In the genomic region with DNA sequence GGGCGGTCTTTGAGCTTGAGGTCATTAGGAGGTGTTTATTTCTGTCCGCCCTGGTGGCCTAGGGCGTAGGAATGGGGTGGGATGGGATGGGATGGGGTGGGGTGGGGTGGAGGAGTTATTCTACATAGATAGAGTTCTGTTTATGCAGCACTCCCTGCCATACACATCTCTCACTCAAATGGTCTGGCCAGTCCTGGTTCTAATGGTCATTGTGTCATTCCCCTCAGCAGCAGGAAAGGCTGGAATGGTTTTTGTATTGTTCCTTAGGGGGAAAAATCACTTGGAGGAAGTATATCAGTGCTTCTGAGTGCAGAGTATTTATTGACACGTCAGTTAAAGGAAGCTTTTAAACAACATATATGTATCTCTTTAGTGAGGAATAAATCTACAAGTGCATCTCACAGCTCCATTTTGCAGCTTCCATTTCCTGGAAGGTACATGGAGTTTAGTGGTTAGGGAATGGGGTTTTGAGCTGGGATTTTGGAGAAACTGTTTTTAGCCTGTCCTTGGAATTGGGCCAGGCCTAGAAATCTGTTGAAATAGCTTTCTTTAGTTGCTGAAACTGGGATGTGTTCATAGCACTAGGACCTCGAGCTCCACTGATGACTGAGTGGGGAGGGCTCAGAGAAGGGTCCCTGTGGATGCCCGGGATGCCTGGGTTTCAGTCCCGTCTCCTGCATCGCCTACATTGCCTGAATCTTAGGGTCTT, we compare ENCODE assay signal across 1 cellular context.
TF ChIP-seq lines count a peak whose summit lies in the region.

No MANE protein-coding gene starts in this region.

TF ChIP-seq in IMR-90, 13 proteins besides CTCF, POLR2A, EP300 and RAD21:
- TF ChIP-seq FOS (IDR thresholded peaks at IDR 0.05; ENCODE audit: low read depth, low read length) (no peak), MAFK (IDR thresholded peaks at IDR 0.05; ENCODE audit: low read depth, low read length) (no peak), MAZ (IDR thresholded peaks at IDR 0.05; ENCODE audit: borderline replicate concordance, low read depth, low read length) (no peak), CHD1 (IDR thresholded peaks at IDR 0.05; ENCODE audit: low read depth, low read length) (no peak), USF2 (IDR thresholded peaks at IDR 0.05; ENCODE audit: low read depth, low read length) (no peak), BHLHE40 (IDR thresholded peaks at IDR 0.05; ENCODE audit: low read depth, low read length) (no peak), RCOR1 (IDR thresholded peaks at IDR 0.05; ENCODE audit: insufficient replicate concordance, low read length) (no peak), MXI1 (IDR thresholded peaks at IDR 0.05; ENCODE audit: borderline replicate concordance, low read depth, low read length) (no peak), RFX5 (IDR thresholded peaks at IDR 0.05; ENCODE audit: low read depth, low read length) (no peak), CEBPB (IDR thresholded peaks at IDR 0.05; ENCODE audit: low read depth, low read length) (no peak), NFE2L2 (IDR thresholded peaks at IDR 0.05; ENCODE audit: low read depth, low read length) (no peak), SMC3 (IDR thresholded peaks at IDR 0.05; ENCODE audit: low read depth, low read length) (no peak)
- TF ChIP-seq, protein P1, sequence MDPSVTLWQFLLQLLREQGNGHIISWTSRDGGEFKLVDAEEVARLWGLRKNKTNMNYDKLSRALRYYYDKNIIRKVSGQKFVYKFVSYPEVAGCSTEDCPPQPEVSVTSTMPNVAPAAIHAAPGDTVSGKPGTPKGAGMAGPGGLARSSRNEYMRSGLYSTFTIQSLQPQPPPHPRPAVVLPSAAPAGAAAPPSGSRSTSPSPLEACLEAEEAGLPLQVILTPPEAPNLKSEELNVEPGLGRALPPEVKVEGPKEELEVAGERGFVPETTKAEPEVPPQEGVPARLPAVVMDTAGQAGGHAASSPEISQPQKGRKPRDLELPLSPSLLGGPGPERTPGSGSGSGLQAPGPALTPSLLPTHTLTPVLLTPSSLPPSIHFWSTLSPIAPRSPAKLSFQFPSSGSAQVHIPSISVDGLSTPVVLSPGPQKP (IDR thresholded peaks at IDR 0.05; ENCODE audit: borderline replicate concordance, low read depth, low read length) = no peak
